Comparison of ENCODE assay signal across 3 cellular contexts in genomic region chr7:55594870-55595269, GRCh38.
TF ChIP-seq lines count a peak whose summit lies in the region.

No MANE protein-coding gene starts in this region.

TF ChIP-seq in A549, 52 proteins besides CTCF, POLR2A, EP300 and RAD21:
- TF ChIP-seq FOSB (CRISPR knock-in tag; IDR thresholded peaks at IDR 0.05) (no peak), MAFK (IDR thresholded peaks at IDR 0.05; ENCODE audit: partially characterized antibody) (peak; percentile 62), NR3C1 (IDR thresholded peaks at IDR 0.05) (no peak), ATOH8 (CRISPR knock-in tag; IDR thresholded peaks at IDR 0.05; ENCODE audit: low read depth) (no peak)
- TF ChIP-seq, protein P1, sequence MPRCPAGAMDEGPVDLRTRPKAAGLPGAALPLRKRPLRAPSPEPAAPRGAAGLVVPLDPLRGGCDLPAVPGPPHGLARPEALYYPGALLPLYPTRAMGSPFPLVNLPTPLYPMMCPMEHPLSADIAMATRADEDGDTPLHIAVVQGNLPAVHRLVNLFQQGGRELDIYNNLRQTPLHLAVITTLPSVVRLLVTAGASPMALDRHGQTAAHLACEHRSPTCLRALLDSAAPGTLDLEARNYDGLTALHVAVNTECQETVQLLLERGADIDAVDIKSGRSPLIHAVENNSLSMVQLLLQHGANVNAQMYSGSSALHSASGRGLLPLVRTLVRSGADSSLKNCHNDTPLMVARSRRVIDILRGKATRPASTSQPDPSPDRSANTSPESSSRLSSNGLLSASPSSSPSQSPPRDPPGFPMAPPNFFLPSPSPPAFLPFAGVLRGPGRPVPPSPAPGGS (IDR thresholded peaks at IDR 0.05): no peak
TF ChIP-seq in A549: peak in this region for 1.

TF ChIP-seq in HCT116, 20 proteins besides CTCF, POLR2A, EP300 and RAD21:
- TF ChIP-seq SRF (IDR thresholded peaks at IDR 0.05; ENCODE audit: low read depth): no peak
- TF ChIP-seq EZH2phosphoT487 (IDR thresholded peaks at IDR 0.05; ENCODE audit: borderline replicate concordance): no peak
- no peak for TF ChIP-seq ZNF274 (IDR thresholded peaks at IDR 0.05; ENCODE audit: low read depth, low read length)
- no peak for TF ChIP-seq EGR1 (IDR thresholded peaks at IDR 0.05; ENCODE audit: low read depth)
- no peak for TF ChIP-seq ZBTB33 (IDR thresholded peaks at IDR 0.05; ENCODE audit: extremely low read depth, insufficient replicate concordance, low read length)
- no peak for TF ChIP-seq CEBPB (IDR thresholded peaks at IDR 0.05; ENCODE audit: low read depth)
- TF ChIP-seq ZFX (IDR thresholded peaks at IDR 0.05): no peak
- TF ChIP-seq YY1 (IDR thresholded peaks at IDR 0.05; ENCODE audit: extremely low read depth, insufficient replicate concordance, low read depth, low read length): no peak
- no peak for TF ChIP-seq SIN3A (IDR thresholded peaks at IDR 0.05; ENCODE audit: low read depth)
- no peak for TF ChIP-seq SP1 (IDR thresholded peaks at IDR 0.05; ENCODE audit: low read depth)
- TF ChIP-seq, protein P2, sequence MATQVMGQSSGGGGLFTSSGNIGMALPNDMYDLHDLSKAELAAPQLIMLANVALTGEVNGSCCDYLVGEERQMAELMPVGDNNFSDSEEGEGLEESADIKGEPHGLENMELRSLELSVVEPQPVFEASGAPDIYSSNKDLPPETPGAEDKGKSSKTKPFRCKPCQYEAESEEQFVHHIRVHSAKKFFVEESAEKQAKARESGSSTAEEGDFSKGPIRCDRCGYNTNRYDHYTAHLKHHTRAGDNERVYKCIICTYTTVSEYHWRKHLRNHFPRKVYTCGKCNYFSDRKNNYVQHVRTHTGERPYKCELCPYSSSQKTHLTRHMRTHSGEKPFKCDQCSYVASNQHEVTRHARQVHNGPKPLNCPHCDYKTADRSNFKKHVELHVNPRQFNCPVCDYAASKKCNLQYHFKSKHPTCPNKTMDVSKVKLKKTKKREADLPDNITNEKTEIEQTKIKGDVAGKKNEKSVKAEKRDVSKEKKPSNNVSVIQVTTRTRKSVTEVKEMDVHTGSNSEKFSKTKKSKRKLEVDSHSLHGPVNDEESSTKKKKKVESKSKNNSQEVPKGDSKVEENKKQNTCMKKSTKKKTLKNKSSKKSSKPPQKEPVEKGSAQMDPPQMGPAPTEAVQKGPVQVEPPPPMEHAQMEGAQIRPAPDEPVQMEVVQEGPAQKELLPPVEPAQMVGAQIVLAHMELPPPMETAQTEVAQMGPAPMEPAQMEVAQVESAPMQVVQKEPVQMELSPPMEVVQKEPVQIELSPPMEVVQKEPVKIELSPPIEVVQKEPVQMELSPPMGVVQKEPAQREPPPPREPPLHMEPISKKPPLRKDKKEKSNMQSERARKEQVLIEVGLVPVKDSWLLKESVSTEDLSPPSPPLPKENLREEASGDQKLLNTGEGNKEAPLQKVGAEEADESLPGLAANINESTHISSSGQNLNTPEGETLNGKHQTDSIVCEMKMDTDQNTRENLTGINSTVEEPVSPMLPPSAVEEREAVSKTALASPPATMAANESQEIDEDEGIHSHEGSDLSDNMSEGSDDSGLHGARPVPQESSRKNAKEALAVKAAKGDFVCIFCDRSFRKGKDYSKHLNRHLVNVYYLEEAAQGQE (IDR thresholded peaks at IDR 0.05; ENCODE audit: low read depth): no peak
- TF ChIP-seq ATF3 (IDR thresholded peaks at IDR 0.05): no peak
- TF ChIP-seq CBX3 (IDR thresholded peaks at IDR 0.05; ENCODE audit: low read depth): no peak
- TF ChIP-seq, protein P3, sequence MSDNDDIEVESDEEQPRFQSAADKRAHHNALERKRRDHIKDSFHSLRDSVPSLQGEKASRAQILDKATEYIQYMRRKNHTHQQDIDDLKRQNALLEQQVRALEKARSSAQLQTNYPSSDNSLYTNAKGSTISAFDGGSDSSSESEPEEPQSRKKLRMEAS (IDR thresholded peaks at IDR 0.05): no peak
- TF ChIP-seq FOSL1 (IDR thresholded peaks at IDR 0.05; ENCODE audit: low read depth): no peak
- TF ChIP-seq JUND (IDR thresholded peaks at IDR 0.05): no peak
- TF ChIP-seq EZH2 (IDR thresholded peaks at IDR 0.05): no peak
- no peak for TF ChIP-seq POLR2AphosphoS5 (IDR thresholded peaks at IDR 0.05; ENCODE audit: low read depth, low read length)
- no peak for TF ChIP-seq TCF7L2 (IDR thresholded peaks at IDR 0.05; ENCODE audit: borderline replicate concordance, extremely low read depth, insufficient read depth, insufficient read length)

TF ChIP-seq in GM23338, 12 proteins besides CTCF, POLR2A, EP300 and RAD21:
- no peak for TF ChIP-seq STAT1 (IDR thresholded peaks at IDR 0.05; ENCODE audit: unreplicated experiment)
- no peak for TF ChIP-seq ZNF462 (CRISPR knock-in tag; IDR thresholded peaks at IDR 0.05)
- no peak for TF ChIP-seq ZNF331 (CRISPR knock-in tag; IDR thresholded peaks at IDR 0.05; ENCODE audit: low read depth)
- TF ChIP-seq, protein P2 (IDR thresholded peaks at IDR 0.05; ENCODE audit: unreplicated experiment): no peak
- TF ChIP-seq EZH2phosphoT487 (IDR thresholded peaks at IDR 0.05; ENCODE audit: unreplicated experiment): no peak
- no peak for TF ChIP-seq JUNB (IDR thresholded peaks at IDR 0.05; ENCODE audit: unreplicated experiment)
TF ChIP-seq in GM23338: peak in this region for 0.
